17 cellular contexts compared by ENCODE assay signal in the genomic region with DNA sequence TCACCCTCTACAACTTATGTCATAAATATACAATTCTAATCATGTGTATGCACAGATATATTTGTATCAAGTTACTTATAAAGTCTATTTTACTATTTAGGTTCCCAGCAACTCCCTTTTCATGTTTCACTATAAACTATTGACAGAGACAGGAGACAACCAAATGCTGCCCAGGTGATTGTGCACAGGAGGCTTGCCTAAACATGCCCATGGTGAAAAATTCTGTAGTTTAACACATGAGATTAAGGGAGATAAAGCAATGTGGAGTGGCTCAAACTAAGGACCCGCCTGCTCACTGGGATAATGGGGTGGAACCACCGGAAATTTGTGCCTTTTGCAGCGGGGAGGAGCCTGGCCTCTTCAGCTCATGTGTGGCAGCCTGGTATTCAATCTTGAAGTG.
"Had no signal": no experiment of that assay in that cellular context is flagged by ENCODE, and none has a peak within 500 bp of the region (broad histone marks: within the 10 kb centered on the region; RNA-seq: fewer than 3 reads in every experiment).

No MANE protein-coding gene starts in this region.

- H3K27ac Mint-ChIP-seq: activated CD4-positive, alpha-beta T cell treated with anti-CD3 and anti-CD28 coated beads for 36 hours; activated CD8-positive, alpha-beta T cell treated with anti-CD3 and anti-CD28 coated beads for 36 hours; activated naive CD8-positive, alpha-beta T cell treated with anti-CD3 and anti-CD28 coated beads for 36 hours; activated T-cell treated with anti-CD3 and anti-CD28 coated beads, Interleukin-2, amount 50 U/mL, for 72 hours; effector memory CD8-positive, alpha-beta T cell; nephron progenitor cell; stimulated activated naive CD8-positive, alpha-beta T cell treated with anti-CD3 and anti-CD28 coated beads, Interleukin-15, Interleukin-2, amounts not matched to agents 100 ng/mL and 50 ng/mL, for 24 hours had no signal

- ATAC-seq: activated CD4-positive, alpha-beta T cell treated with anti-CD3 and anti-CD28 coated beads for 36 hours; activated CD8-positive, alpha-beta T cell treated with anti-CD3 and anti-CD28 coated beads for 36 hours; activated T-cell treated with anti-CD3 and anti-CD28 coated beads, Interleukin-2, amount 50 U/mL, for 72 hours; effector memory CD8-positive, alpha-beta T cell; left lobe of liver had no signal

- DNase-seq: activated CD4-positive, alpha-beta T cell treated with anti-CD3 and anti-CD28 coated beads for 36 hours; activated CD8-positive, alpha-beta memory T cell treated with anti-CD3 and anti-CD28 coated beads, Interleukin-2, amount 50 U/mL, for 4 hours; activated CD8-positive, alpha-beta T cell treated with anti-CD3 and anti-CD28 coated beads for 36 hours; activated gamma-delta T cell treated with Interleukin-2 at 50 U/mL for 16 hours; activated naive CD8-positive, alpha-beta T cell treated with anti-CD3 and anti-CD28 coated beads for 36 hours; activated T-cell treated with anti-CD3 and anti-CD28 coated beads, Interleukin-2, amount 50 U/mL, for 72 hours; aorta; central memory CD4-positive, alpha-beta T cell; effector memory CD8-positive, alpha-beta T cell; mesenchymal stem cell; nephron progenitor cell; sigmoid colon; stimulated activated CD4-positive, alpha-beta T cell treated with anti-CD3 and anti-CD28 coated beads, Interleukin-4, amount 100 ng/mL, for 1 hour; stimulated activated CD8-positive, alpha-beta memory T cell treated with anti-CD3 and anti-CD28 coated beads, Interleukin-4, amount 100 ng/mL, for 48 hours; T-helper 1 cell had no signal

- H3K27me3 Mint-ChIP-seq: activated CD4-positive, alpha-beta T cell treated with anti-CD3 and anti-CD28 coated beads for 36 hours; activated CD8-positive, alpha-beta T cell treated with anti-CD3 and anti-CD28 coated beads for 36 hours; activated naive CD8-positive, alpha-beta T cell treated with anti-CD3 and anti-CD28 coated beads for 36 hours; effector memory CD8-positive, alpha-beta T cell; stimulated activated naive CD8-positive, alpha-beta T cell treated with anti-CD3 and anti-CD28 coated beads, Interleukin-15, Interleukin-2, amounts not matched to agents 100 ng/mL and 50 ng/mL, for 24 hours had no signal

- H3K4me1 Mint-ChIP-seq: activated CD4-positive, alpha-beta T cell treated with anti-CD3 and anti-CD28 coated beads for 36 hours; activated naive CD8-positive, alpha-beta T cell treated with anti-CD3 and anti-CD28 coated beads for 36 hours had no signal

- H3K4me3 Mint-ChIP-seq: activated CD4-positive, alpha-beta T cell treated with anti-CD3 and anti-CD28 coated beads for 36 hours; activated CD8-positive, alpha-beta T cell treated with anti-CD3 and anti-CD28 coated beads for 36 hours; activated naive CD8-positive, alpha-beta T cell treated with anti-CD3 and anti-CD28 coated beads for 36 hours; activated T-cell treated with anti-CD3 and anti-CD28 coated beads, Interleukin-2, amount 50 U/mL, for 72 hours; effector memory CD8-positive, alpha-beta T cell; nephron progenitor cell; stimulated activated naive CD8-positive, alpha-beta T cell treated with anti-CD3 and anti-CD28 coated beads, Interleukin-15, Interleukin-2, amounts not matched to agents 100 ng/mL and 50 ng/mL, for 24 hours had no signal

- H3K36me3 Mint-ChIP-seq: activated naive CD8-positive, alpha-beta T cell treated with anti-CD3 and anti-CD28 coated beads for 36 hours had no signal

- H3K9me3 Mint-ChIP-seq: activated naive CD8-positive, alpha-beta T cell treated with anti-CD3 and anti-CD28 coated beads for 36 hours; nephron progenitor cell had no signal

- H3K4me3 ChIP-seq: sigmoid colon had no signal
